ENCODE assay signal across 11 cellular contexts in the genomic region with DNA sequence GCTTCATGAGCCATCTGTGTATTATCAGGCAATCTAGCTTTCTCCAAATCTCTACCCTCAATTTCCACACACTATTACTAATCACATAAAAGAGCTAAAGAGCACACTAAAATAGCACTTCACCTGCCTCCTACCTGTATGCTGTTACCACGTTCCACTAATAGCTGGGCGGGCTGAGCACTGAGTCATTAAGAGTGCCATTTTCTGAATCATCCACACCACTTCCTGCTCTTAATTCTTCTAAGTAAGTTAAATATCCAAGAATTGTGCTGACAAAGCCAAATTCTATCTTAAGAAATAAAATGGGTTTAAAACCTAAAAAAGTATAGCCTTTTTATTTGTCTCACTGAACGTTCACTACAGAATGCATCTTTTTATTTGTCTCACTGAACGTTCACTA.
DNase-seq lines count a peak whose midpoint lies in the region; ATAC-seq lines count a peak whose summit lies in the region.
"Had no signal": no experiment of that assay in that cellular context is flagged by ENCODE, and none has a peak within 500 bp of the region (broad histone marks: within the 10 kb centered on the region; RNA-seq: fewer than 3 reads in every experiment).

No MANE protein-coding gene starts in this region.

- H3K4me3 Mint-ChIP-seq in T-helper 2 cell treated with Interferon-gamma antibody and Interleukin-4, amounts not matched to agents 5 μg/mL and 100 μg/mL, for 36 hours: peak overlapping the region; percentile 46

- H3K36me3 Mint-ChIP-seq in T-helper 2 cell treated with Interferon-gamma antibody and Interleukin-4, amounts not matched to agents 5 μg/mL and 100 μg/mL, for 36 hours (ENCODE audit: low read depth): peaks cover 51% of the 10 kb centered on the region

- no peaks in the 10 kb centered on the region for H3K27me3 Mint-ChIP-seq in T-helper 2 cell treated with Interferon-gamma antibody and Interleukin-4, amounts not matched to agents 5 μg/mL and 100 μg/mL, for 36 hours (ENCODE audit: low read depth)

- H3K9me3 Mint-ChIP-seq in T-helper 2 cell treated with Interferon-gamma antibody and Interleukin-4, amounts not matched to agents 5 μg/mL and 100 μg/mL, for 36 hours: no peaks in the 10 kb centered on the region

- H3K27ac Mint-ChIP-seq in T-helper 2 cell treated with Interferon-gamma antibody and Interleukin-4, amounts not matched to agents 5 μg/mL and 100 μg/mL, for 36 hours: peak overlapping the region; percentile 66

- DNase-seq in T-helper 2 cell treated with Interferon-gamma antibody and Interleukin-4, amounts not matched to agents 5 μg/mL and 100 μg/mL, for 36 hours (ENCODE audit: low spot score): peak; percentile 64
- DNase-seq in astrocyte of the hippocampus (ENCODE audit: low read depth, low spot score) (peak; percentile 57), GF-D8 (lab: John Stamatoyannopoulos, UW) (no peak), NCI-H1930 (lab: John Stamatoyannopoulos, UW) (no peak)
- DNase-seq in stimulated activated CD4-positive, alpha-beta T cell treated with anti-CD3 and anti-CD28 coated beads, Interleukin-15, amount 100 ng/mL, for 48 hours (ENCODE audit: low read depth in 2 of 2): peak; percentile 56
- DNase-seq: glutamatergic neuron, NCI-H446, thyroid gland had no signal

- ATAC-seq in GM18868 (IDR thresholded peaks at IDR 0.05; ENCODE audit: unreplicated experiment) (peak; percentile 62), GM18511 (IDR thresholded peaks at IDR 0.05; ENCODE audit: unreplicated experiment) (no peak), GM19467 (IDR thresholded peaks at IDR 0.05; ENCODE audit: unreplicated experiment) (no peak)

- H3K4me1 Mint-ChIP-seq in T-helper 2 cell treated with Interferon-gamma antibody and Interleukin-4, amounts not matched to agents 5 μg/mL and 100 μg/mL, for 36 hours (ENCODE audit: low read depth): peaks cover 43% of the 10 kb centered on the region

Comparison
In these comparisons a context has a peak if more than half of its experiments do, and no peak if none do; other contexts are left out.
1. DNase-seq: peak in T-helper 2 cell treated with Interferon-gamma antibody and Interleukin-4, amounts not matched to agents 5 μg/mL and 100 μg/mL, for 36 hours (single experiment), astrocyte of the hippocampus (single experiment) and stimulated activated CD4-positive, alpha-beta T cell treated with anti-CD3 and anti-CD28 coated beads, Interleukin-15, amount 100 ng/mL, for 48 hours (2 of 2); none in GF-D8 (single experiment) and NCI-H1930 (0 of 2).